ENCODE assay signal across 20 cellular contexts in genomic region chr3:42668403-42668740, GRCh38. TPM values are rescaled to one million over a fixed set of nuclear protein-coding genes. Genes with fewer than 3 reads are reported as not detected.
"Had no signal": no experiment of that assay in that cellular context is flagged by ENCODE, and none has a peak within 500 bp of the region (broad histone marks: within the 10 kb centered on the region; RNA-seq: fewer than 3 reads in every experiment).

No MANE protein-coding gene starts in this region.

- H3K4me3 ChIP-seq: hepatocyte, ovary, thyroid gland, uterus had no signal

- FAIRE-seq: endometrium had no signal

- H3K4me2 ChIP-seq: hepatocyte, SK-N-SH had no signal

- ATAC-seq: activated T-cell treated with anti-CD3 and anti-CD28 coated beads, Interleukin-2, amount 50 U/mL, for 72 hours had no signal

- H3K9me2 ChIP-seq: SK-N-SH had no signal

- H3K27me3 ChIP-seq: hepatocyte, ovary, thyroid gland, uterus had no signal

- H2AFZ ChIP-seq: hepatocyte had no signal

- H3K9me3 ChIP-seq: ovary, SK-N-SH, thyroid gland, uterus had no signal

- H3K9ac ChIP-seq: SK-N-SH had no signal

- H3K36me3 ChIP-seq: ovary, thyroid gland, uterus had no signal

- H3K27ac ChIP-seq: hepatocyte, ovary, thyroid gland, uterus had no signal

- H3K4me1 ChIP-seq: thyroid gland had no signal

- H3K79me2 ChIP-seq: hepatocyte had no signal

- DNase-seq: activated gamma-delta T cell treated with Interleukin-2 at 50 U/mL for 16 hours; activated T-cell treated with anti-CD3 and anti-CD28 coated beads, Interleukin-2, amount 50 U/mL, for 72 hours; amygdala; islet precursor cell; mesendoderm; stimulated activated CD4-positive, alpha-beta T cell treated with anti-CD3 and anti-CD28 coated beads, Interleukin-12 subunit alpha, Interleukin-12 subunit beta, amount 100 ng/mL, for 4 hours; stimulated activated CD4-positive, alpha-beta T cell treated with anti-CD3 and anti-CD28 coated beads, Interleukin-2, amount 100 ng/mL, for 24 hours; T-helper 1 cell; T1000; thyroid gland had no signal

RNA-seq across cellular contexts. Expression of gene KLHL40, which starts 17.0 kb away (rescaled TPM):
- total RNA-seq: activated CD4-positive, alpha-beta memory T cell treated with anti-CD3 and anti-CD28 coated beads for 36 hours; activated T-cell treated with anti-CD3 and anti-CD28 coated beads, Interleukin-2, amount 50 U/mL, for 72 hours; chondrocyte; dermis microvascular lymphatic vessel endothelial cell; hepatocyte; lower leg skin; neural crest cell; ovary; thyroid gland; uterus had no signal
- polyA plus RNA-seq: hepatocyte, ovary, SK-N-SH had no signal

RNA-seq across cellular contexts. Expression of gene HHATL, which starts 34.2 kb away (rescaled TPM):
- total RNA-seq: activated CD4-positive, alpha-beta memory T cell treated with anti-CD3 and anti-CD28 coated beads for 36 hours; activated T-cell treated with anti-CD3 and anti-CD28 coated beads, Interleukin-2, amount 50 U/mL, for 72 hours; chondrocyte; dermis microvascular lymphatic vessel endothelial cell; hepatocyte; neural crest cell had no signal
- polyA plus RNA-seq: hepatocyte, SK-N-SH had no signal
